Comparison of ENCODE assay signal across 1 cellular context in genomic region chr11:124898711-124899110, GRCh38.
TF ChIP-seq lines count a peak whose summit lies in the region.

No MANE protein-coding gene starts in this region.

TF ChIP-seq in HepG2, 621 proteins besides CTCF, POLR2A, EP300 and RAD21 (continues in another document):
- TF ChIP-seq RFX3 (CRISPR knock-in tag; IDR thresholded peaks at IDR 0.05), result no peak
- no peak for TF ChIP-seq DPF2 (CRISPR knock-in tag; IDR thresholded peaks at IDR 0.05; ENCODE audit: borderline replicate concordance, low read depth)
- no peak for TF ChIP-seq ZNF282 (IDR thresholded peaks at IDR 0.05; ENCODE audit: partially characterized antibody)
- TF ChIP-seq ZNF343 (CRISPR knock-in tag; IDR thresholded peaks at IDR 0.05), result no peak
- TF ChIP-seq ZNF44 (CRISPR knock-in tag; IDR thresholded peaks at IDR 0.05), result no peak
- no peak for TF ChIP-seq ZNF597 (CRISPR knock-in tag; IDR thresholded peaks at IDR 0.05)
- peak; percentile 88 for TF ChIP-seq TEAD3 (CRISPR knock-in tag; optimal IDR thresholded peaks at IDR 0.05; ENCODE audit: borderline replicate concordance)
- TF ChIP-seq E2F2 (CRISPR knock-in tag; IDR thresholded peaks at IDR 0.05; ENCODE audit: borderline replicate concordance), result no peak
- no peak for TF ChIP-seq STAT6 (CRISPR knock-in tag; IDR thresholded peaks at IDR 0.05; ENCODE audit: borderline replicate concordance)
- TF ChIP-seq TERF1 (CRISPR knock-in tag; IDR thresholded peaks at IDR 0.05), result no peak
- no peak for TF ChIP-seq ZNF280D (CRISPR knock-in tag; IDR thresholded peaks at IDR 0.05)
- no peak for TF ChIP-seq ZNF124 (CRISPR knock-in tag; IDR thresholded peaks at IDR 0.05)
- TF ChIP-seq NFIC (IDR thresholded peaks at IDR 0.05; ENCODE audit: low read length), result no peak
- TF ChIP-seq ZNF546 (CRISPR knock-in tag; conservative IDR thresholded peaks at IDR 0.05), result no peak
- TF ChIP-seq GATAD2A (CRISPR knock-in tag; IDR thresholded peaks at IDR 0.05), result 0 out of 2 replicates have a peak, but pooled peaks have one; percentile 13
- TF ChIP-seq SOX5 (CRISPR knock-in tag; IDR thresholded peaks at IDR 0.05; ENCODE audit: borderline replicate concordance), result peak; percentile 94
- no peak for TF ChIP-seq ZNF775 (CRISPR knock-in tag; IDR thresholded peaks at IDR 0.05; ENCODE audit: borderline replicate concordance)
- TF ChIP-seq ETS1 (CRISPR knock-in tag; IDR thresholded peaks at IDR 0.05), result no peak
- TF ChIP-seq KIAA2018 (CRISPR knock-in tag; IDR thresholded peaks at IDR 0.05; ENCODE audit: borderline replicate concordance), result no peak
- no peak for TF ChIP-seq RCOR2 (CRISPR knock-in tag; IDR thresholded peaks at IDR 0.05)
- no peak for TF ChIP-seq ZHX2 (IDR thresholded peaks at IDR 0.05; ENCODE audit: low read depth)
- TF ChIP-seq ZHX2 (CRISPR knock-in tag; IDR thresholded peaks at IDR 0.05; ENCODE audit: borderline replicate concordance), result no peak
